In the genomic region with DNA sequence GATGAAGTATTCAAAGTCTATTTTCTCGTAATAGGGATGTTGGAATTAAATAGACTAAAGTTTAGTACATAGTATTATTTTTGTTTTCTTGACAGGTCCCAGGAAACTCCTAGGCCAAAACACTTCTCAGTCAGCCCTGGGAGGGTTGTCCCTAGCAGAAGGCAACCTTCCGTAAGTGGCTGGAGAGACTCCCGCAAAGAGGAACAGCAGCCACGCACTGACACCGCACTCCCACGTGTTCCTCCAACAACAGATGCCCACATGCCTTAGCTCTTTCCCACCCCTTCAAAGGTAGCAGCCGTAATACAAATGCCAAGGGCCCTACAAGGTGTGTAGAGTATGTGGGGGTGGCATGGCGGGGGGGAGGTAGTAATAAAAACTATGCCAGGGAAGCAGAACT, we compare ENCODE assay signal across 17 cellular contexts. TPM values are rescaled to one million over a fixed set of nuclear protein-coding genes. Genes with fewer than 3 reads are reported as not detected.
DNase-seq lines count a peak whose midpoint lies in the region; ATAC-seq and TF ChIP-seq lines count a peak whose summit lies in the region.
"Had no signal": no experiment of that assay in that cellular context is flagged by ENCODE, and none has a peak within 500 bp of the region (broad histone marks: within the 10 kb centered on the region; RNA-seq: fewer than 3 reads in every experiment).

No MANE protein-coding gene starts in this region.

- H3K36me3 ChIP-seq in Karpas-422 (ENCODE audit: insufficient read depth, low read length): peaks cover 37% of the 10 kb centered on the region
- peaks cover 0 to 25% of the 10 kb centered on the region in 2 donors for H3K36me3 ChIP-seq in gastroesophageal sphincter
- H3K36me3 ChIP-seq in psoas muscle (ENCODE audit: insufficient read depth in 1 of 2, low read depth in 1 of 2): peaks cover 7 to 47% of the 10 kb centered on the region in 2 donors
- H3K36me3 ChIP-seq in breast epithelium: no peaks in the 10 kb centered on the region

- H3K27me3 ChIP-seq in AG04450 (ENCODE audit: control insufficient read depth, insufficient read depth, low read length) (no peaks in the 10 kb centered on the region), Karpas-422 (ENCODE audit: low read length) (no peaks in the 10 kb centered on the region), gastroesophageal sphincter (no peaks in the 10 kb centered on the region), psoas muscle (ENCODE audit: insufficient read depth in 3 of 3, low read length in 2 of 3) (no peaks in the 10 kb centered on the region), breast epithelium (no peaks in the 10 kb centered on the region)

- H3K27ac ChIP-seq in AG04450 (ENCODE audit: low read depth, low read length) (peak overlapping the region; percentile 81), Karpas-422 (ENCODE audit: low read length) (peak overlapping the region; percentile 100), gastroesophageal sphincter (peak overlapping the region in 3 of 4 donors; percentile 12 to 27 (median 24)), psoas muscle (peak overlapping the region; percentile 90), breast epithelium (peak overlapping the region in 1 of 2 donors; percentile 52)
- H3K27ac ChIP-seq: HL-60 had no signal

- peak overlapping the region; percentile 87 for H3K9ac ChIP-seq in Karpas-422 (ENCODE audit: low read length)

- ATAC-seq in gastroesophageal sphincter: no peak
- no peak for ATAC-seq in psoas muscle
- ATAC-seq: activated CD4-positive, CD25-positive, alpha-beta regulatory T cell treated with anti-CD3 and anti-CD28 coated beads, Interleukin-2, amount 50 U/mL, for 24 hours; K562 had no signal

- no peak overlapping the region for H3K4me3 ChIP-seq in AG04450 (ENCODE audit: low read depth, low read length)
- no peak overlapping the region for H3K4me3 ChIP-seq in Karpas-422 (ENCODE audit: low read length)
- no peak overlapping the region for H3K4me3 ChIP-seq in gastroesophageal sphincter
- no peak overlapping the region for H3K4me3 ChIP-seq in psoas muscle
- H3K4me3 ChIP-seq in breast epithelium: no peak overlapping the region
- H3K4me3 ChIP-seq: K562 had no signal

- no peak for TF ChIP-seq POLR2A in gastroesophageal sphincter (IDR thresholded peaks at IDR 0.05)
- TF ChIP-seq POLR2A in breast epithelium (IDR thresholded peaks at IDR 0.05): no peak

- POLR2A ChIA-PET in AG04450 (lab: Yijun Ruan, JAX): interaction anchor here (1.1 to 1.9 kb wide), 2 partner anchors 9 to 41 kb away, joined by 5 to 26 read pairs; partner anchors contain the start of gene PCDHGC3

- no peak for DNase-seq in AG04450 (ENCODE audit: low read depth, low spot score)
- DNase-seq in Karpas-422: no peak
- DNase-seq in psoas muscle: no peak
- DNase-seq in breast epithelium (ENCODE audit: low spot score in 2 of 2): no peak
- no peak for DNase-seq in SHP77 treated with DMSO at 0.1 percent for 48 hours (lab: John Stamatoyannopoulos, UW)
- no peak for DNase-seq in activated CD4-positive, alpha-beta T cell treated with anti-CD3 and anti-CD28 coated beads for 1 hour
- no peak for DNase-seq in NCI-H2196 treated with DMSO at 0.1 percent for 48 hours (lab: John Stamatoyannopoulos, UW; ENCODE audit: unreplicated experiment)
- DNase-seq: activated naive CD4-positive, alpha-beta T cell; anterior cingulate cortex; GDM1; NCI-H1092; NCI-H748 treated with DMSO at 0.1 percent for 48 hours had no signal

- no peaks in the 10 kb centered on the region for H3K9me2 ChIP-seq in Karpas-422 (replicated peaks; ENCODE audit: insufficient read depth, low read length)

- TF ChIP-seq EP300 in gastroesophageal sphincter (IDR thresholded peaks at IDR 0.05): no peak

- H3K4me1 ChIP-seq in Karpas-422 (ENCODE audit: low read length) (peaks cover 99% of the 10 kb centered on the region), gastroesophageal sphincter (peaks cover 2 to 88% (median 33%) of the 10 kb centered on the region in 3 donors), psoas muscle (peaks cover 86% of the 10 kb centered on the region), breast epithelium (peaks cover 7 to 21% of the 10 kb centered on the region in 2 donors)

- H3K9me3 ChIP-seq in AG04450 (ENCODE audit: control insufficient read depth, insufficient read depth, low read length) (no peaks in the 10 kb centered on the region), Karpas-422 (ENCODE audit: low read length) (no peaks in the 10 kb centered on the region), gastroesophageal sphincter (no peaks in the 10 kb centered on the region), psoas muscle (no peaks in the 10 kb centered on the region), breast epithelium (no peaks in the 10 kb centered on the region)

- intact Hi-C loops in psoas muscle (cut with DNase I) (no loop called here), breast epithelium (cut with DNase I; ENCODE audit: low total_unique reads) (no loop called here)

- no peaks in the 10 kb centered on the region for H3K79me2 ChIP-seq in Karpas-422 (ENCODE audit: low read length)

- TF ChIP-seq CTCF in AG04450 (IDR thresholded peaks at IDR 0.05; ENCODE audit: low read depth, low read length) (no peak), gastroesophageal sphincter (IDR thresholded peaks at IDR 0.05) (no peak), psoas muscle (IDR thresholded peaks at IDR 0.05) (no peak), breast epithelium (IDR thresholded peaks at IDR 0.05) (no peak)

- no peak overlapping the region for H2AFZ ChIP-seq in Karpas-422 (ENCODE audit: low read length)

- CTCF ChIA-PET in AG04450 (lab: Charles Lee): interaction anchor here (0.6 to 1.0 kb wide), 3 partner anchors 23 to 42 kb away, joined by 3 to 4 read pairs (median 3); no protein-coding TSS in a partner anchor

- no peak overlapping the region for H3K4me2 ChIP-seq in Karpas-422 (ENCODE audit: low read depth, low read length, poor library complexity, severe bottlenecking)

- H4K20me1 ChIP-seq in Karpas-422 (ENCODE audit: insufficient read depth, low read depth, low read length): no peaks in the 10 kb centered on the region

- WGBS in gastroesophageal sphincter (ENCODE audit: low coverage in 1 of 2), 2 donors: 86 to 88% methylated on average over 1 to 6 of the region's 8 CpGs
- 60 to 72% (median 68%) methylated on average over 8 of the region's 8 CpGs for WGBS in psoas muscle, 3 donors

RNA-seq across cellular contexts. Expression of gene PCDHGC5, which starts 28.4 kb away (rescaled TPM):
- polyA plus RNA-seq in AG04450 (2011; rRNA removed) (2.4 and 2.5 TPM in 2 replicates), psoas muscle (under 1 TPM in 2 of 3 donors, not detected in 1; 0.08 to 0.95 TPM)
- 9.0 and 11.2 TPM in 2 replicates for polyA minus RNA-seq in AG04450 (2011; rRNA and poly(A)+ RNA removed)
- 5.1 and 5.8 TPM in 2 replicates for total RNA-seq in Karpas-422 (2014; rRNA removed; shearing (Covaris generic); ENCODE audit: low replicate concordance)
- total RNA-seq in gastroesophageal sphincter (1 to 10 TPM in 3 of 4 donors, under 1 TPM in 1; 0.07 to 5.1 (median 1.8) TPM), psoas muscle (1 to 10 TPM in 1 of 4 donors, under 1 TPM in 3; 0.49 to 1.2 (median 0.65) TPM), breast epithelium (1 to 10 TPM; 2.1 to 3.5 (median 3.3) TPM)
- total RNA-seq: K562, mononuclear cell had no signal
- polyA plus RNA-seq: K562 had no signal

RNA-seq across cellular contexts. Expression of gene PCDHGC4, which starts 32.5 kb away (rescaled TPM):
- polyA plus RNA-seq in AG04450 (2011; rRNA removed): 0.46 and 0.83 TPM in 2 replicates
- polyA minus RNA-seq in AG04450 (2011; rRNA and poly(A)+ RNA removed): 6.0 and 7.6 TPM in 2 replicates
- 7.0 and 11.8 TPM in 2 replicates for total RNA-seq in Karpas-422 (2014; rRNA removed; shearing (Covaris generic); ENCODE audit: low replicate concordance)
- 10 to 100 TPM in 1 of 4 donors, 1 to 10 TPM in 2, under 1 TPM in 1; 0.10 to 12.9 (median 2.4) TPM for total RNA-seq in gastroesophageal sphincter
- 1 to 10 TPM in 1 of 4 donors, under 1 TPM in 3; 0.36 to 1.2 (median 0.65) TPM for total RNA-seq in psoas muscle
- under 1 TPM in 2 of 3 donors, not detected in 1; 0.06 to 0.18 TPM for polyA plus RNA-seq in psoas muscle
- 1 to 10 TPM; 2.6 to 6.2 (median 6.0) TPM for total RNA-seq in breast epithelium
- polyA plus RNA-seq: K562 had no signal

RNA-seq across cellular contexts. Expression of gene PCDHGC3, which starts 41.6 kb away (rescaled TPM):
- 47.4 and 61.1 TPM in 2 replicates for polyA plus RNA-seq in AG04450 (2011; rRNA removed)
- polyA minus RNA-seq in AG04450 (2011; rRNA and poly(A)+ RNA removed): 42.2 and 53.8 TPM in 2 replicates
- total RNA-seq in Karpas-422 (2014; rRNA removed; shearing (Covaris generic); ENCODE audit: low replicate concordance): 61.3 and 75.2 TPM in 2 replicates
- 10 to 100 TPM; 52.6 to 95.6 (median 63.2) TPM for total RNA-seq in gastroesophageal sphincter
- 10 to 100 TPM in 3 of 4 donors, 1 to 10 TPM in 1; 7.3 to 25.2 (median 14.2) TPM for total RNA-seq in psoas muscle
- 10 to 100 TPM in 1 of 3 donors, 1 to 10 TPM in 2; 8.6 to 22.3 (median 9.0) TPM for polyA plus RNA-seq in psoas muscle
- total RNA-seq in breast epithelium: 10 to 100 TPM; 29.6 to 41.6 (median 35.1) TPM
- polyA plus RNA-seq: K562 had no signal
